In genomic region chr5:173592050-173592669, GRCh38 we compare ENCODE assay signal across 10 cellular contexts. TPM values are rescaled to one million over a fixed set of nuclear protein-coding genes. Genes with fewer than 3 reads are reported as not detected.
A peak's percentile ranks its signal among the peaks of the same experiment; 100 is the strongest.
DNase-seq lines count a peak whose midpoint lies in the region; TF ChIP-seq lines count a peak whose summit lies in the region.
"Had no signal": no experiment of that assay in that cellular context is flagged by ENCODE, and none has a peak within 500 bp of the region (broad histone marks: within the 10 kb centered on the region; RNA-seq: fewer than 3 reads in every experiment).

No MANE protein-coding gene starts in this region.

- H3K4me3 ChIP-seq in adipocyte (ENCODE audit: low read length), result peak overlapping the region; percentile 9
- H3K4me3 ChIP-seq: SJCRH30 had no signal

- TF ChIP-seq CTCF in HFFc6 (IDR thresholded peaks at IDR 0.05) (peak; percentile 83), nephron progenitor cell (IDR thresholded peaks at IDR 0.05) (peak; percentile 39)

- H3K27me3 Mint-ChIP-seq in HFFc6 (ENCODE audit: insufficient read depth) (peaks cover 5% of the 10 kb centered on the region), nephron progenitor cell (ENCODE audit: low read depth, poor library complexity) (peaks cover 6% of the 10 kb centered on the region)

- no peak overlapping the region for H3K27ac Mint-ChIP-seq in HFFc6
- no peak overlapping the region for H3K27ac Mint-ChIP-seq in nephron progenitor cell

- H3K9me3 ChIP-seq in adipocyte (ENCODE audit: control insufficient read depth, low read length), result peaks cover 31% of the 10 kb centered on the region

- H3K9me3 Mint-ChIP-seq in HFFc6, result peaks cover 47% of the 10 kb centered on the region
- peaks cover 63% of the 10 kb centered on the region for H3K9me3 Mint-ChIP-seq in nephron progenitor cell

- no peaks in the 10 kb centered on the region for H3K36me3 ChIP-seq in adipocyte (ENCODE audit: control insufficient read depth, insufficient read depth, low read length, severe bottlenecking)
- H3K36me3 ChIP-seq: SJCRH30 had no signal

- peak; percentile 4 for DNase-seq in NOMO-1 treated with DMSO at 0.1 percent for 48 hours (lab: John Stamatoyannopoulos, UW; ENCODE audit: unreplicated experiment)
- no peak for DNase-seq in NOMO-1 treated with dmso at 0.1 percent for 144 hours (lab: John Stamatoyannopoulos, UW; ENCODE audit: unreplicated experiment)
- no peak for DNase-seq in HFFc6
- DNase-seq in adipocyte (ENCODE audit: low read depth), result no peak
- DNase-seq in nephron progenitor cell, result no peak
- DNase-seq in activated effector memory CD4-positive, alpha-beta T cell treated with Interleukin-2 at 50 U/mL for 16 hours, result no peak
- no peak for DNase-seq in activated CD4-positive, CD25-positive, alpha-beta regulatory T cell (lab: John Stamatoyannopoulos, UW)
- DNase-seq in globus pallidus (ENCODE audit: low spot score), result no peak
- DNase-seq: COR-L47 had no signal

- H3K27me3 ChIP-seq in adipocyte (replicated peaks; ENCODE audit: control insufficient read depth, insufficient read depth, low read length), result no peaks in the 10 kb centered on the region
- H3K27me3 ChIP-seq: SJCRH30 had no signal

- H3K4me1 Mint-ChIP-seq in HFFc6 (ENCODE audit: low read depth) (peaks cover 23% of the 10 kb centered on the region), nephron progenitor cell (no peaks in the 10 kb centered on the region)

- peaks cover 14% of the 10 kb centered on the region for H3K4me1 ChIP-seq in adipocyte (ENCODE audit: control insufficient read depth, insufficient read depth, low read length)

- no peak overlapping the region for H3K9ac ChIP-seq in adipocyte (ENCODE audit: low read length)

- H3K4me3 Mint-ChIP-seq in HFFc6 (no peak overlapping the region), nephron progenitor cell (no peak overlapping the region)

- H3K36me3 Mint-ChIP-seq in HFFc6 (ENCODE audit: low read depth) (peaks cover 46% of the 10 kb centered on the region), nephron progenitor cell (ENCODE audit: low read depth) (peaks cover 51% of the 10 kb centered on the region)

RNA-seq across cellular contexts. Expression of gene BOD1, which starts 24.3 kb away (rescaled TPM):
- 10 to 100 TPM; 47.5 to 52.4 (median 50.9) TPM for total RNA-seq in HFFc6 (2021; fragmentation: NEBNext Ultra II Directional; extraction: Animal tissue kit (Norgen Biotek cat#: 25700))
